18 cellular contexts compared by ENCODE assay signal in the genomic region with DNA sequence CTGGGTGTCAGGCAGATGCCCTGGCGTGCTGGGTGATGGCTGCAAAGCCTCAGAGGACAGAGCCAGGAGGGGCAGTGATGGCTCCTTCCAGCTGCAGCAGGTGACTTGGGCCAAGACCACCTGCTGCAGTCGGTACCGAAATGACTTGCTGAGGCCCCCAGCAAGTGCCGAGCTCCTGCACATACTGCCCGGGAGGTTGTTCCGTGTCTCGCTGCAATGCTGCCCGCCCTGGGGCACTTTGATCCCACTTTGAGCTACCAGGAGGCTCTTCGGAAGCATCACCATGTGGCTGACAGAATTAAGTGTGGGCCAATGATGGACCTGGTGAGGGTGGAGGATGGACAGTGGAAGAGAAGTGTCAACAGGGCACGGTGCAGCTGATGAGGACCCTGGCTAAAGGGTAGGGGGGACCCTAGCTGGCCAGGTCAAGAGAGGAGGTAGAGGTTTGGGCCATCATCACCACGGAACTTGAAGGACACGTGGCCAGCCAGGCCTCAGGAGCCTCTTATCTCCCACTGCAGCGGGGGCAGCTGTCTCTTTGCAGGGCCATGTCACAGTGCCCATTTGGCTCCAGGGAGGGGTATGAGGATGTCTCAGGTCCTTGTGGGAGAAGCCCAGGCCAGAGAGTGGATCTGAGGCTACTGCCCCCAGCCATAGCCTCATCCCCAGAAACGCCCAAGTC. TPM values are rescaled to one million over a fixed set of nuclear protein-coding genes. Genes with fewer than 3 reads are reported as not detected.
DNase-seq lines count a peak whose midpoint lies in the region; ATAC-seq and TF ChIP-seq lines count a peak whose summit lies in the region.
"Had no signal": no experiment of that assay in that cellular context is flagged by ENCODE, and none has a peak within 500 bp of the region (broad histone marks: within the 10 kb centered on the region; RNA-seq: fewer than 3 reads in every experiment).

No MANE protein-coding gene starts in this region.

- H2BK5ac ChIP-seq in neuronal stem cell (ENCODE audit: low read length): no peak overlapping the region

- H3K4ac ChIP-seq in neuronal stem cell (ENCODE audit: low read length): no peak overlapping the region

- H4K8ac ChIP-seq in neuronal stem cell (ENCODE audit: low read depth, low read length): no peak overlapping the region

- no peak overlapping the region for H3K23ac ChIP-seq in neuronal stem cell (ENCODE audit: low read depth, low read length, poor library complexity)

- peaks cover 0 to 3% (median 0%) of the 10 kb centered on the region in 3 experiments for H3K27me3 ChIP-seq in neuronal stem cell (ENCODE audit: control insufficient read depth in 3 of 3, insufficient read depth in 3 of 3, low read depth in 1 of 3, low read length in 3 of 3)
- H3K27me3 ChIP-seq: BE2C had no signal

- no peak overlapping the region for H3K4me2 ChIP-seq in neuronal stem cell (ENCODE audit: insufficient read depth, low read length, poor library complexity, severe bottlenecking)

- peak overlapping the region; percentile 17 for H2AK5ac ChIP-seq in neuronal stem cell (ENCODE audit: low read depth, low read length)

- H3K4me3 ChIP-seq in coronary artery (no peak overlapping the region), neuronal stem cell (ENCODE audit: low read length in 2 of 2) (no peak overlapping the region)
- H3K4me3 ChIP-seq: GM12878, HAP-1 had no signal

- no peak overlapping the region for H3K14ac ChIP-seq in neuronal stem cell (ENCODE audit: low read length)

- no CpG with 5 or more reads among the region's 14 CpGs for WGBS in neuronal stem cell (ENCODE audit: extremely low coverage in 2 of 2, insufficient read length in 2 of 2, insufficient replicate concordance in 1 of 2), 2 donors

- H3K9me3 ChIP-seq in neuronal stem cell (replicated peaks in 1 of 2; ENCODE audit: control insufficient read depth in 2 of 2, insufficient read depth in 1 of 2, low read depth in 1 of 2, low read length in 2 of 2): peaks cover 0 to 8% of the 10 kb centered on the region in 2 donors
- H3K9me3 ChIP-seq: BE2C, HAP-1 had no signal

- no peaks in the 10 kb centered on the region for H3K79me1 ChIP-seq in neuronal stem cell (ENCODE audit: low read depth, low read length)

- peak overlapping the region; percentile 27 for H2BK15ac ChIP-seq in neuronal stem cell (ENCODE audit: low read length)

- CTCF ChIA-PET in RWPE1 (lab: Yijun Ruan, JAX): no interaction called here

- no peak overlapping the region for H2BK12ac ChIP-seq in neuronal stem cell (ENCODE audit: low read length)

- no peak overlapping the region for H2BK120ac ChIP-seq in neuronal stem cell (ENCODE audit: low read depth, low read length)

- TF ChIP-seq CTCF in coronary artery (IDR thresholded peaks at IDR 0.05) (no peak), RWPE1 (conservative IDR thresholded peaks at IDR 0.05; ENCODE audit: low read depth) (no peak)

- H3K18ac ChIP-seq in neuronal stem cell (ENCODE audit: low read length): no peak overlapping the region

- H3K4me1 ChIP-seq in neuronal stem cell (ENCODE audit: control insufficient read depth in 2 of 2, insufficient read depth in 1 of 2, low read depth in 1 of 2, low read length in 2 of 2): peaks cover 8 to 10% of the 10 kb centered on the region in 2 donors
- H3K4me1 ChIP-seq: HAP-1 had no signal

- H3K36me3 ChIP-seq in neuronal stem cell (replicated peaks in 1 of 2; ENCODE audit: control insufficient read depth in 2 of 2, insufficient read depth in 2 of 2, low read length in 2 of 2): no peaks in the 10 kb centered on the region
- H3K36me3 ChIP-seq: BE2C, HAP-1 had no signal

- no peak overlapping the region for H3K9ac ChIP-seq in neuronal stem cell (ENCODE audit: low read depth, low read length, poor library complexity)

- H3K27ac ChIP-seq in coronary artery: no peak overlapping the region
- no peak overlapping the region for H3K27ac ChIP-seq in neuronal stem cell (replicated peaks; ENCODE audit: low read length)
- H3K27ac ChIP-seq in RWPE1: no peak overlapping the region

- DNase-seq in OCI-M1 (lab: John Stamatoyannopoulos, UW) (peak; percentile 13), coronary artery (ENCODE audit: low spot score) (peak; percentile 43), neuronal stem cell (ENCODE audit: low spot score) (no peak), midbrain (lab: John Stamatoyannopoulos, UW) (no peak), RWPE1 (ENCODE audit: low spot score) (no peak)
- DNase-seq: ACHN; BE2C; C1 segment of cervical spinal cord; CD4-positive, CD25-positive, alpha-beta regulatory T cell; CD8-positive, alpha-beta memory T cell; COR-L47; DMS 273 treated with DMSO at 0.1 percent for 48 hours; DMS53; DND-41; EL had no signal

- no peak overlapping the region for H4K91ac ChIP-seq in neuronal stem cell (ENCODE audit: low read depth, low read length, poor library complexity)

- no peak for ATAC-seq in HG02970 (IDR thresholded peaks at IDR 0.05; ENCODE audit: low FRiP score, unreplicated experiment)
- ATAC-seq: GM12878 had no signal

- H2AFZ ChIP-seq in neuronal stem cell (ENCODE audit: low read length): no peak overlapping the region

- POLR2A ChIA-PET in RWPE1 (lab: Yijun Ruan, JAX; ENCODE audit: low non-redundant PET): no interaction called here

RNA-seq across cellular contexts. Expression of gene NANOS1, which starts 51.1 kb away (rescaled TPM):
- 10.7 TPM for polyA plus RNA-seq in neuronal stem cell (2013, experiment 1 of 2)
- polyA plus RNA-seq in neuronal stem cell (2013, experiment 2 of 2): 11.1 TPM
- polyA plus RNA-seq: CD4-positive, CD25-positive, alpha-beta regulatory T cell had no signal

Comparison
In these comparisons a context has a peak if more than half of its experiments do, and no peak if none do; other contexts are left out.
1. DNase-seq: peak in OCI-M1 (single experiment) and coronary artery (single experiment); none in neuronal stem cell (single experiment), midbrain (single experiment) and RWPE1 (single experiment).